Comparison of ENCODE assay signal across 17 cellular contexts in the genomic region with DNA sequence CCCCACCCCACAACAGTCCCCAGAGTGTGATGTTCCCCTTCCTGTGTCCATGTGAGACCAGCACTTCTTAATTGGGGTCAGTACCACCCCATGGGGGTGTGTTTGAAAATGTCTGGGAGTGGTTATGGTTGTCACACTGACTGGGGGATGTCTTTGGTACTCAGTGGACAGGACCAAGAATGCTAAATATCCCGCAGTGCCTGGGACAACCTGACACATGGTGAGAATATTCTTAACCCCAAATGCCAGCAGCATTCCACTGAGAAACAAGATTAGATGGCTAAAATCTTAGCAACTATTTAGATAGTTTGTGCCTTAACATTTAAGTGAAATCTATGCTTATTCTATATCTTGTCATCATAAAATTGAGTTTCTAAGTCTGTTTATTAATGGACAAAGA.
DNase-seq lines count a peak whose midpoint lies in the region; ATAC-seq and TF ChIP-seq lines count a peak whose summit lies in the region.
"Had no signal": no experiment of that assay in that cellular context is flagged by ENCODE, and none has a peak within 500 bp of the region (broad histone marks: within the 10 kb centered on the region; RNA-seq: fewer than 3 reads in every experiment).

No MANE protein-coding gene starts in this region.

- no peaks in the 10 kb centered on the region; the same call in 2 of the 3 replicates for H3K9me3 Mint-ChIP-seq in GM23338
- H3K9me3 Mint-ChIP-seq: CD14-positive monocyte; CD8-positive, alpha-beta T cell had no signal

- H3K4me2 ChIP-seq in GM23338: no peak overlapping the region
- no peak overlapping the region for H3K4me2 ChIP-seq in osteoblast (ENCODE audit: insufficient read depth, low read length)
- H3K4me2 ChIP-seq: A549 had no signal

- no peaks in the 10 kb centered on the region for H4K20me1 ChIP-seq in GM23338 (replicated peaks; ENCODE audit: insufficient read depth)
- no peaks in the 10 kb centered on the region for H4K20me1 ChIP-seq in osteoblast (ENCODE audit: insufficient read depth, low read length)

- no peaks in the 10 kb centered on the region for H3K36me3 ChIP-seq in GM23338 (ENCODE audit: insufficient read depth)
- no peaks in the 10 kb centered on the region for H3K36me3 ChIP-seq in brain microvascular endothelial cell (replicated peaks)
- no peaks in the 10 kb centered on the region for H3K36me3 ChIP-seq in osteoblast (ENCODE audit: insufficient read depth, low read length)

- H3K27me3 Mint-ChIP-seq in GM23338 (ENCODE audit: insufficient read depth, low read depth, poor library complexity): no peaks in the 10 kb centered on the region

- H3K27ac Mint-ChIP-seq in GM23338: no peak overlapping the region
- H3K27ac Mint-ChIP-seq: CD14-positive monocyte had no signal

- no peaks in the 10 kb centered on the region for H3K9me3 ChIP-seq in osteoblast (ENCODE audit: low read depth, low read length)
- H3K9me3 ChIP-seq: A549 had no signal

- H3K9me2 ChIP-seq in GM23338 (ENCODE audit: insufficient read depth): no peaks in the 10 kb centered on the region

- ATAC-seq in GM23338: no peak
- ATAC-seq: A549; CD8-positive, alpha-beta T cell; K562 had no signal

- H3K4me3 ChIP-seq in GM23338: no peak overlapping the region
- H3K4me3 ChIP-seq in brain microvascular endothelial cell (ENCODE audit: low read depth, low read length): no peak overlapping the region
- no peak overlapping the region for H3K4me3 ChIP-seq in retinal pigment epithelial cell (ENCODE audit: low read length)
- H3K4me3 ChIP-seq in foreskin fibroblast (ENCODE audit: low read depth in 1 of 2, low read length in 2 of 2): no peak overlapping the region
- H3K4me3 ChIP-seq in osteoblast (ENCODE audit: insufficient read depth, low read length): no peak overlapping the region
- H3K4me3 ChIP-seq: A549, K562 had no signal

- H3K4me3 Mint-ChIP-seq in GM23338: no peak overlapping the region
- H3K4me3 Mint-ChIP-seq: CD14-positive monocyte; CD8-positive, alpha-beta T cell had no signal

- no peaks in the 10 kb centered on the region for H3K27me3 ChIP-seq in GM23338 (ENCODE audit: insufficient read depth)
- no peaks in the 10 kb centered on the region for H3K27me3 ChIP-seq in brain microvascular endothelial cell (replicated peaks)
- peaks cover 26% of the 10 kb centered on the region for H3K27me3 ChIP-seq in osteoblast (ENCODE audit: insufficient read depth, low read length)

- TF ChIP-seq CTCF in GM23338 (conservative IDR thresholded peaks at IDR 0.05; ENCODE audit: low read depth in 2 of 2) (no peak), brain microvascular endothelial cell (IDR thresholded peaks at IDR 0.05; ENCODE audit: low read depth, low read length, missing control alignments) (no peak), retinal pigment epithelial cell (conservative IDR thresholded peaks at IDR 0.05; ENCODE audit: low read depth, low read length) (no peak), foreskin fibroblast (IDR thresholded peaks at IDR 0.05; ENCODE audit: low read depth, low read length) (no peak), osteoblast (IDR thresholded peaks at IDR 0.05; ENCODE audit: extremely low read depth, low read depth, low read length) (no peak)

- no peak overlapping the region for H3K27ac ChIP-seq in GM23338 (ENCODE audit: low read depth)
- no peak overlapping the region for H3K27ac ChIP-seq in brain microvascular endothelial cell
- no peak overlapping the region for H3K27ac ChIP-seq in osteoblast (ENCODE audit: low read depth, low read length)
- H3K27ac ChIP-seq: A549 had no signal

- in situ Hi-C loops in brain microvascular endothelial cell (cut with HindIII; ENCODE audit: low pct_ligation_motif_present, low sequenced_read_pairs): no loop called here

- H3K4me1 ChIP-seq in GM23338 (ENCODE audit: insufficient read depth) (no peaks in the 10 kb centered on the region), osteoblast (ENCODE audit: insufficient read depth, low read length) (no peaks in the 10 kb centered on the region)
- H3K4me1 ChIP-seq: A549 had no signal

- peaks cover 4% of the 10 kb centered on the region; the same call in 1 of the 3 replicates for H3K4me1 Mint-ChIP-seq in GM23338
- H3K4me1 Mint-ChIP-seq: CD14-positive monocyte had no signal

- H3F3A ChIP-seq in GM23338 (replicated peaks; ENCODE audit: low read depth): no peaks in the 10 kb centered on the region

- no peaks in the 10 kb centered on the region for H3K36me3 Mint-ChIP-seq in GM23338 (ENCODE audit: low read depth)
- H3K36me3 Mint-ChIP-seq: CD14-positive monocyte; CD8-positive, alpha-beta T cell had no signal

- DNase-seq in GM23338 (ENCODE audit: low spot score): peak; percentile 7
- DNase-seq in brain microvascular endothelial cell: peak; percentile 39
- peak; percentile 55 for DNase-seq in kidney glomerular epithelial cell (lab: John Stamatoyannopoulos, UW)
- DNase-seq in retinal pigment epithelial cell (ENCODE audit: low read depth): peak; percentile 88
- no peak for DNase-seq in foreskin fibroblast
- DNase-seq in ureter (ENCODE audit: low spot score): no peak
- DNase-seq in HPDE6-E6E7 (ENCODE audit: extremely low spot score): no peak
- no peak for DNase-seq in osteoblast (ENCODE audit: insufficient read length, low spot score, missing footprints)
- DNase-seq: CD8-positive, alpha-beta T cell; COR-L47; DMS153; DMS79 treated with DMSO at 0.1 percent for 48 hours; GDM1; H7 had no signal

- H3K79me2 ChIP-seq in GM23338 (replicated peaks; ENCODE audit: insufficient read depth) (no peaks in the 10 kb centered on the region), osteoblast (ENCODE audit: insufficient read depth, low read length) (no peaks in the 10 kb centered on the region)

- no peak overlapping the region for H2AFZ ChIP-seq in GM23338
- no peak overlapping the region for H2AFZ ChIP-seq in osteoblast (ENCODE audit: low read length)

TF ChIP-seq in GM23338, 12 proteins besides CTCF, POLR2A, EP300 and RAD21 (continues in another document):
- TF ChIP-seq CREB1 (CRISPR knock-in tag; IDR thresholded peaks at IDR 0.05; ENCODE audit: low read depth) (no peak), EZH2phosphoT487 (IDR thresholded peaks at IDR 0.05; ENCODE audit: unreplicated experiment) (no peak), ZNF331 (CRISPR knock-in tag; IDR thresholded peaks at IDR 0.05; ENCODE audit: low read depth) (no peak), NANOG (IDR thresholded peaks at IDR 0.05; ENCODE audit: borderline replicate concordance) (no peak), EZH2 (IDR thresholded peaks at IDR 0.05; ENCODE audit: low read depth, unreplicated experiment) (no peak)
- TF ChIP-seq, protein P1, sequence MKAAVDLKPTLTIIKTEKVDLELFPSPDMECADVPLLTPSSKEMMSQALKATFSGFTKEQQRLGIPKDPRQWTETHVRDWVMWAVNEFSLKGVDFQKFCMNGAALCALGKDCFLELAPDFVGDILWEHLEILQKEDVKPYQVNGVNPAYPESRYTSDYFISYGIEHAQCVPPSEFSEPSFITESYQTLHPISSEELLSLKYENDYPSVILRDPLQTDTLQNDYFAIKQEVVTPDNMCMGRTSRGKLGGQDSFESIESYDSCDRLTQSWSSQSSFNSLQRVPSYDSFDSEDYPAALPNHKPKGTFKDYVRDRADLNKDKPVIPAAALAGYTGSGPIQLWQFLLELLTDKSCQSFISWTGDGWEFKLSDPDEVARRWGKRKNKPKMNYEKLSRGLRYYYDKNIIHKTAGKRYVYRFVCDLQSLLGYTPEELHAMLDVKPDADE (IDR thresholded peaks at IDR 0.05): no peak
- TF ChIP-seq, protein P2, sequence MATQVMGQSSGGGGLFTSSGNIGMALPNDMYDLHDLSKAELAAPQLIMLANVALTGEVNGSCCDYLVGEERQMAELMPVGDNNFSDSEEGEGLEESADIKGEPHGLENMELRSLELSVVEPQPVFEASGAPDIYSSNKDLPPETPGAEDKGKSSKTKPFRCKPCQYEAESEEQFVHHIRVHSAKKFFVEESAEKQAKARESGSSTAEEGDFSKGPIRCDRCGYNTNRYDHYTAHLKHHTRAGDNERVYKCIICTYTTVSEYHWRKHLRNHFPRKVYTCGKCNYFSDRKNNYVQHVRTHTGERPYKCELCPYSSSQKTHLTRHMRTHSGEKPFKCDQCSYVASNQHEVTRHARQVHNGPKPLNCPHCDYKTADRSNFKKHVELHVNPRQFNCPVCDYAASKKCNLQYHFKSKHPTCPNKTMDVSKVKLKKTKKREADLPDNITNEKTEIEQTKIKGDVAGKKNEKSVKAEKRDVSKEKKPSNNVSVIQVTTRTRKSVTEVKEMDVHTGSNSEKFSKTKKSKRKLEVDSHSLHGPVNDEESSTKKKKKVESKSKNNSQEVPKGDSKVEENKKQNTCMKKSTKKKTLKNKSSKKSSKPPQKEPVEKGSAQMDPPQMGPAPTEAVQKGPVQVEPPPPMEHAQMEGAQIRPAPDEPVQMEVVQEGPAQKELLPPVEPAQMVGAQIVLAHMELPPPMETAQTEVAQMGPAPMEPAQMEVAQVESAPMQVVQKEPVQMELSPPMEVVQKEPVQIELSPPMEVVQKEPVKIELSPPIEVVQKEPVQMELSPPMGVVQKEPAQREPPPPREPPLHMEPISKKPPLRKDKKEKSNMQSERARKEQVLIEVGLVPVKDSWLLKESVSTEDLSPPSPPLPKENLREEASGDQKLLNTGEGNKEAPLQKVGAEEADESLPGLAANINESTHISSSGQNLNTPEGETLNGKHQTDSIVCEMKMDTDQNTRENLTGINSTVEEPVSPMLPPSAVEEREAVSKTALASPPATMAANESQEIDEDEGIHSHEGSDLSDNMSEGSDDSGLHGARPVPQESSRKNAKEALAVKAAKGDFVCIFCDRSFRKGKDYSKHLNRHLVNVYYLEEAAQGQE (IDR thresholded peaks at IDR 0.05; ENCODE audit: unreplicated experiment): no peak

Comparison
In these comparisons a context has a peak if more than half of its experiments do, and no peak if none do; other contexts are left out.
1. DNase-seq: peak in GM23338 (single experiment), brain microvascular endothelial cell (single experiment), kidney glomerular epithelial cell (single experiment) and retinal pigment epithelial cell (single experiment); none in foreskin fibroblast (0 of 2), ureter (single experiment), HPDE6-E6E7 (single experiment) and osteoblast (single experiment).